ENCODE assay signal across 27 cellular contexts in genomic region chr4:81638698-81639097, GRCh38.
"Had no signal": no experiment of that assay in that cellular context is flagged by ENCODE, and none has a peak within 500 bp of the region (broad histone marks: within the 10 kb centered on the region; RNA-seq: fewer than 3 reads in every experiment).

No MANE protein-coding gene starts in this region.

- H3K27me3 Mint-ChIP-seq: activated CD4-positive, alpha-beta memory T cell treated with anti-CD3 and anti-CD28 coated beads for 36 hours; activated naive CD8-positive, alpha-beta T cell; central memory CD8-positive, alpha-beta T cell had no signal

- ATAC-seq: Panc1 had no signal

- H3K4me3 Mint-ChIP-seq: activated CD4-positive, alpha-beta memory T cell treated with anti-CD3 and anti-CD28 coated beads for 36 hours; activated naive CD8-positive, alpha-beta T cell; central memory CD8-positive, alpha-beta T cell; T-helper 1 cell treated with Interleukin-12 subunit alpha and Interleukin-12 subunit beta and Interleukin-4 antibody, amounts not matched to agents 30 μg/mL and 1 μg/mL, for 36 hours; T-helper 2 cell treated with Interferon-gamma antibody and Interleukin-4, amounts not matched to agents 5 μg/mL and 100 μg/mL, for 36 hours had no signal

- DNase-seq: activated CD4-positive, alpha-beta memory T cell treated with anti-CD3 and anti-CD28 coated beads for 36 hours; activated CD4-positive, alpha-beta T cell treated with anti-CD3 and anti-CD28 coated beads, Interleukin-2, amount 50 U/mL, for 1 hour; activated CD8-positive, alpha-beta memory T cell treated with anti-CD3 and anti-CD28 coated beads, Interleukin-2, amount 50 U/mL, for 4 hours; activated gamma-delta T cell; activated naive CD4-positive, alpha-beta T cell treated with Interleukin-2 at 50 U/mL for 16 hours; activated T-cell treated with anti-CD3 and anti-CD28 coated beads for 4 hours; activated T-cell treated with anti-CD3 and anti-CD28 coated beads, Interleukin-2, amount 50 U/mL, for 48 hours; amygdala; Karpas-422; MV-4-11; NCI-H1092; NCI-H1436 treated with DMSO at 0.1 percent for 48 hours; NCI-H1694 treated with DMSO at 0.1 percent for 48 hours; NCI-H2029 treated with DMSO at 0.1 percent for 48 hours; NCI-H2107; NCI-H2171; NCI-H510A; NCI-H526; NCI-H748 treated with DMSO at 0.1 percent for 48 hours; SHP77; SJCRH30 had no signal

- H3K9me3 Mint-ChIP-seq: activated CD4-positive, alpha-beta memory T cell treated with anti-CD3 and anti-CD28 coated beads for 36 hours; activated T-helper 2 cell treated with anti-CD3 and anti-CD28 coated beads, Interferon-gamma antibody, Interleukin-2, Interleukin-4, amounts not matched to agents 10 μg/mL and 5 μg/mL and 100 μg/mL, durations not matched to agents 14 hours and 24 hours and 36 hours; central memory CD8-positive, alpha-beta T cell; T-helper 1 cell treated with Interleukin-12 subunit alpha and Interleukin-12 subunit beta and Interleukin-4 antibody, amounts not matched to agents 30 μg/mL and 1 μg/mL, for 36 hours; T-helper 2 cell treated with Interferon-gamma antibody and Interleukin-4, amounts not matched to agents 5 μg/mL and 100 μg/mL, for 36 hours had no signal

- H3K4me1 Mint-ChIP-seq: central memory CD8-positive, alpha-beta T cell had no signal

- H3K36me3 Mint-ChIP-seq: activated CD4-positive, alpha-beta memory T cell treated with anti-CD3 and anti-CD28 coated beads for 36 hours; activated naive CD8-positive, alpha-beta T cell had no signal

- H3K27ac Mint-ChIP-seq: activated CD4-positive, alpha-beta memory T cell treated with anti-CD3 and anti-CD28 coated beads for 36 hours; activated naive CD8-positive, alpha-beta T cell; activated T-helper 2 cell treated with anti-CD3 and anti-CD28 coated beads, Interferon-gamma antibody, Interleukin-2, Interleukin-4, amounts not matched to agents 10 μg/mL and 5 μg/mL and 100 μg/mL, durations not matched to agents 14 hours and 24 hours and 36 hours; T-helper 1 cell treated with Interleukin-12 subunit alpha and Interleukin-12 subunit beta and Interleukin-4 antibody, amounts not matched to agents 30 μg/mL and 1 μg/mL, for 36 hours; T-helper 2 cell treated with Interferon-gamma antibody and Interleukin-4, amounts not matched to agents 5 μg/mL and 100 μg/mL, for 36 hours had no signal
